Comparison of ENCODE assay signal across 1 cellular context in genomic region chr6:107083047-107083768, GRCh38.
TF ChIP-seq lines count a peak whose summit lies in the region.

No MANE protein-coding gene starts in this region.

TF ChIP-seq in GM23338, 12 proteins besides CTCF, POLR2A, EP300 and RAD21:
- TF ChIP-seq STAT1 (IDR thresholded peaks at IDR 0.05; ENCODE audit: unreplicated experiment) (no peak), EZH2 (IDR thresholded peaks at IDR 0.05; ENCODE audit: low read depth, unreplicated experiment) (no peak), NANOG (IDR thresholded peaks at IDR 0.05; ENCODE audit: borderline replicate concordance) (no peak), POLR2AphosphoS5 (IDR thresholded peaks at IDR 0.05; ENCODE audit: low read depth) (no peak), CREB1 (CRISPR knock-in tag; IDR thresholded peaks at IDR 0.05; ENCODE audit: low read depth) (no peak), EZH2phosphoT487 (IDR thresholded peaks at IDR 0.05; ENCODE audit: unreplicated experiment) (no peak), ZNF114 (CRISPR knock-in tag; IDR thresholded peaks at IDR 0.05) (no peak), ZNF331 (CRISPR knock-in tag; IDR thresholded peaks at IDR 0.05; ENCODE audit: low read depth) (no peak), ZNF462 (CRISPR knock-in tag; IDR thresholded peaks at IDR 0.05) (no peak), JUNB (IDR thresholded peaks at IDR 0.05; ENCODE audit: unreplicated experiment) (no peak)
- TF ChIP-seq, protein P1, sequence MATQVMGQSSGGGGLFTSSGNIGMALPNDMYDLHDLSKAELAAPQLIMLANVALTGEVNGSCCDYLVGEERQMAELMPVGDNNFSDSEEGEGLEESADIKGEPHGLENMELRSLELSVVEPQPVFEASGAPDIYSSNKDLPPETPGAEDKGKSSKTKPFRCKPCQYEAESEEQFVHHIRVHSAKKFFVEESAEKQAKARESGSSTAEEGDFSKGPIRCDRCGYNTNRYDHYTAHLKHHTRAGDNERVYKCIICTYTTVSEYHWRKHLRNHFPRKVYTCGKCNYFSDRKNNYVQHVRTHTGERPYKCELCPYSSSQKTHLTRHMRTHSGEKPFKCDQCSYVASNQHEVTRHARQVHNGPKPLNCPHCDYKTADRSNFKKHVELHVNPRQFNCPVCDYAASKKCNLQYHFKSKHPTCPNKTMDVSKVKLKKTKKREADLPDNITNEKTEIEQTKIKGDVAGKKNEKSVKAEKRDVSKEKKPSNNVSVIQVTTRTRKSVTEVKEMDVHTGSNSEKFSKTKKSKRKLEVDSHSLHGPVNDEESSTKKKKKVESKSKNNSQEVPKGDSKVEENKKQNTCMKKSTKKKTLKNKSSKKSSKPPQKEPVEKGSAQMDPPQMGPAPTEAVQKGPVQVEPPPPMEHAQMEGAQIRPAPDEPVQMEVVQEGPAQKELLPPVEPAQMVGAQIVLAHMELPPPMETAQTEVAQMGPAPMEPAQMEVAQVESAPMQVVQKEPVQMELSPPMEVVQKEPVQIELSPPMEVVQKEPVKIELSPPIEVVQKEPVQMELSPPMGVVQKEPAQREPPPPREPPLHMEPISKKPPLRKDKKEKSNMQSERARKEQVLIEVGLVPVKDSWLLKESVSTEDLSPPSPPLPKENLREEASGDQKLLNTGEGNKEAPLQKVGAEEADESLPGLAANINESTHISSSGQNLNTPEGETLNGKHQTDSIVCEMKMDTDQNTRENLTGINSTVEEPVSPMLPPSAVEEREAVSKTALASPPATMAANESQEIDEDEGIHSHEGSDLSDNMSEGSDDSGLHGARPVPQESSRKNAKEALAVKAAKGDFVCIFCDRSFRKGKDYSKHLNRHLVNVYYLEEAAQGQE (IDR thresholded peaks at IDR 0.05; ENCODE audit: unreplicated experiment): no peak
- TF ChIP-seq, protein P2, sequence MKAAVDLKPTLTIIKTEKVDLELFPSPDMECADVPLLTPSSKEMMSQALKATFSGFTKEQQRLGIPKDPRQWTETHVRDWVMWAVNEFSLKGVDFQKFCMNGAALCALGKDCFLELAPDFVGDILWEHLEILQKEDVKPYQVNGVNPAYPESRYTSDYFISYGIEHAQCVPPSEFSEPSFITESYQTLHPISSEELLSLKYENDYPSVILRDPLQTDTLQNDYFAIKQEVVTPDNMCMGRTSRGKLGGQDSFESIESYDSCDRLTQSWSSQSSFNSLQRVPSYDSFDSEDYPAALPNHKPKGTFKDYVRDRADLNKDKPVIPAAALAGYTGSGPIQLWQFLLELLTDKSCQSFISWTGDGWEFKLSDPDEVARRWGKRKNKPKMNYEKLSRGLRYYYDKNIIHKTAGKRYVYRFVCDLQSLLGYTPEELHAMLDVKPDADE (IDR thresholded peaks at IDR 0.05): no peak
TF ChIP-seq in GM23338: peak in this region for 0.
